8 cellular contexts compared by ENCODE assay signal in the genomic region with DNA sequence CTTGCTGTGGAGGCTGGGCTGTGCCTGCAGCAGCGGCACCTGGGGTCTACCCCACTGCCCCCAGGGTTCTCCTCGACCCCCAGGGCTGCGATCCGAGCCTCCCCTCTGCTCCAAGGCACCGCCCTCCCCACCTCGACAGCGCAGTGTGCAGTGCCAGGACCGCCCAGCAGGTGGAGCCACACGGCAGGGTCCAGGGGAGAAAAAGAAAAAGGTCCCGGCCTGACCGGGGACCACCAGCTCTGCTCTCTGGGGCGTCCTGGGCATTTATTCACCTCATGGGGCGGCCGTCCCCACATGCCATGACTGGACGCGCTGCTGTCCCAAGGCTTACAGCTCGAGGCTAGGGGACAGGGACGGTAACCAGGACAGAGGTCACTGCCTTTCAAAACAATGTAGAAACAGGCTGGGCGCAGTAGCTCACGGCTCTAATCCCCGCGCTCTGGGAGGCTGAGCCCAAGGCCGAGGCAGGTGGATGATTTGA. TPM values are rescaled to one million over a fixed set of nuclear protein-coding genes. Genes with fewer than 3 reads are reported as not detected.
DNase-seq lines count a peak whose midpoint lies in the region; ATAC-seq and TF ChIP-seq lines count a peak whose summit lies in the region.

No MANE protein-coding gene starts in this region.

- TF ChIP-seq CTCF in 22Rv1 (IDR thresholded peaks at IDR 0.05), result peak; percentile 98
- peak; percentile 52 to 76 for TF ChIP-seq CTCF in tibial artery (IDR thresholded peaks at IDR 0.05)

- H2AK5ac ChIP-seq in mesendoderm (ENCODE audit: low read length), result no peak overlapping the region

- no peaks in the 10 kb centered on the region for H3K9me3 ChIP-seq in tibial artery

- no peak overlapping the region for H3K4me3 ChIP-seq in mesendoderm (ENCODE audit: low read length)
- no peak overlapping the region for H3K4me3 ChIP-seq in tibial artery

- H2BK15ac ChIP-seq in mesendoderm (replicated peaks; ENCODE audit: low read depth), result no peak overlapping the region

- no peak overlapping the region for H4K5ac ChIP-seq in mesendoderm (ENCODE audit: low read length)

- H3K36me3 ChIP-seq in mesendoderm (ENCODE audit: control insufficient read depth, insufficient read depth, low read length), result no peaks in the 10 kb centered on the region
- H3K36me3 ChIP-seq in tibial artery, result peaks cover 0 to 12% (median 0%) of the 10 kb centered on the region in 3 donors

- no peak overlapping the region for H2BK5ac ChIP-seq in mesendoderm (ENCODE audit: low read length)

- H4K8ac ChIP-seq in mesendoderm (ENCODE audit: low read depth, low read length), result no peak overlapping the region

- H3K18ac ChIP-seq in mesendoderm (ENCODE audit: low read length), result no peak overlapping the region

- peak; percentile 85 for DNase-seq in GM19238 (ENCODE audit: insufficient read length, low spot score)
- peak; percentile 53 for DNase-seq in UCSD-AML1 (lab: John Stamatoyannopoulos, UW; ENCODE audit: unreplicated experiment)
- DNase-seq in central memory CD4-positive, alpha-beta T cell, result peak; percentile 33
- DNase-seq in mesendoderm, result peak; percentile 58
- DNase-seq in tibial artery, result no peak
- no peak for DNase-seq in A172 (ENCODE audit: low spot score)

- H3K4me1 ChIP-seq in mesendoderm (ENCODE audit: control insufficient read depth, low read depth, low read length) (no peaks in the 10 kb centered on the region), tibial artery (peaks cover 0 to 55% (median 13%) of the 10 kb centered on the region in 4 donors)

- H3K56ac ChIP-seq in mesendoderm (ENCODE audit: low read length), result peak overlapping the region; percentile 60

- H3K27ac ChIP-seq in 22Rv1 (no peak overlapping the region), mesendoderm (ENCODE audit: low read depth, low read length) (no peak overlapping the region), tibial artery (no peak overlapping the region)

- no CpG with 5 or more reads among the region's 23 CpGs for WGBS in mesendoderm (ENCODE audit: extremely low coverage, insufficient coverage, low lambda C conversion rate)

- H3K4me2 ChIP-seq in mesendoderm (ENCODE audit: low read length), result no peak overlapping the region

- intact Hi-C loops in tibial artery (cut with DNase I; ENCODE audit: low total_unique reads), result no loop called here

- H3K79me2 ChIP-seq in mesendoderm (ENCODE audit: control insufficient read depth, insufficient read depth, low read length), result peaks cover 43% of the 10 kb centered on the region

- H2BK120ac ChIP-seq in mesendoderm (ENCODE audit: low read depth, low read length), result no peak overlapping the region

- no peak for ATAC-seq in HG02678 (IDR thresholded peaks at IDR 0.05; ENCODE audit: unreplicated experiment)

- no peaks in the 10 kb centered on the region for H3K27me3 ChIP-seq in mesendoderm (ENCODE audit: insufficient read depth, low read length, poor library complexity)
- no peaks in the 10 kb centered on the region for H3K27me3 ChIP-seq in tibial artery

- peaks cover 28% of the 10 kb centered on the region for H3K79me1 ChIP-seq in mesendoderm (ENCODE audit: low read length)

- no peak overlapping the region for H3K23ac ChIP-seq in mesendoderm (ENCODE audit: low read length)

- H3K4ac ChIP-seq in mesendoderm (ENCODE audit: low read depth, low read length), result no peak overlapping the region

- H3K9ac ChIP-seq in mesendoderm (ENCODE audit: low read length), result peak overlapping the region; percentile 32

RNA-seq across cellular contexts. Expression of gene REXO1, which starts 10.6 kb away (rescaled TPM):
- polyA plus RNA-seq in mesendoderm (2013, experiment 1 of 2), result 28.3 TPM
- polyA plus RNA-seq in mesendoderm (2013, experiment 2 of 2), result 27.2 TPM
- total RNA-seq in A172 (2014; rRNA removed; shearing (Covaris generic)), result 8.0 and 30.4 TPM in 2 replicates

RNA-seq across cellular contexts. Expression of gene ATP8B3, which starts 25.6 kb away (rescaled TPM):
- 0.20 TPM for polyA plus RNA-seq in mesendoderm (2013, experiment 1 of 2)
- polyA plus RNA-seq in mesendoderm (2013, experiment 2 of 2), result 0.20 TPM
- 8.6 and 12.4 TPM in 2 replicates for total RNA-seq in A172 (2014; rRNA removed; shearing (Covaris generic))

RNA-seq across cellular contexts. Expression of gene KLF16, which starts 25.7 kb away (rescaled TPM):
- 32.7 TPM for polyA plus RNA-seq in mesendoderm (2013, experiment 1 of 2)
- polyA plus RNA-seq in mesendoderm (2013, experiment 2 of 2), result 33.5 TPM
- 8.2 and 11.5 TPM in 2 replicates for total RNA-seq in A172 (2014; rRNA removed; shearing (Covaris generic))

RNA-seq across cellular contexts. Expression of gene ABHD17A, which starts 47.6 kb away (rescaled TPM):
- polyA plus RNA-seq in mesendoderm (2013, experiment 1 of 2), result 33.9 TPM
- polyA plus RNA-seq in mesendoderm (2013, experiment 2 of 2), result 34.1 TPM
- total RNA-seq in A172 (2014; rRNA removed; shearing (Covaris generic)), result 72.6 and 120 TPM in 2 replicates

Comparison
In these comparisons a context has a peak if more than half of its experiments do, and no peak if none do; other contexts are left out.
1. DNase-seq: peak in GM19238 (single experiment), UCSD-AML1 (single experiment), central memory CD4-positive, alpha-beta T cell (single experiment) and mesendoderm (single experiment); none in tibial artery (0 of 2) and A172 (single experiment).